ENCODE assay signal across 26 cellular contexts in genomic region chr15:64267331-64267973, GRCh38.
"Had no signal": no experiment of that assay in that cellular context is flagged by ENCODE, and none has a peak within 500 bp of the region (broad histone marks: within the 10 kb centered on the region; RNA-seq: fewer than 3 reads in every experiment).

No MANE protein-coding gene starts in this region.

- H3K27me3 Mint-ChIP-seq: brain had no signal

- H3K27ac Mint-ChIP-seq: activated T-cell treated with anti-CD3 and anti-CD28 coated beads, Interleukin-2, amount 50 U/mL, for 72 hours; stimulated activated effector memory CD8-positive, alpha-beta T cell treated with anti-CD3 and anti-CD28 coated beads, Interleukin-12 subunit alpha, Interleukin-12 subunit beta, amount 100 ng/mL, for 72 hours; T-helper 1 cell treated with Interleukin-12 subunit alpha and Interleukin-12 subunit beta and Interleukin-4 antibody, amounts not matched to agents 30 μg/mL and 1 μg/mL, for 36 hours had no signal

- H3K4me3 Mint-ChIP-seq: activated T-cell treated with anti-CD3 and anti-CD28 coated beads, Interleukin-2, amount 50 U/mL, for 72 hours; brain; natural killer cell; stimulated activated effector memory CD8-positive, alpha-beta T cell treated with anti-CD3 and anti-CD28 coated beads, Interleukin-12 subunit alpha, Interleukin-12 subunit beta, amount 100 ng/mL, for 72 hours; T-helper 1 cell treated with Interleukin-12 subunit alpha and Interleukin-12 subunit beta and Interleukin-4 antibody, amounts not matched to agents 30 μg/mL and 1 μg/mL, for 36 hours had no signal

- DNase-seq: activated CD8-positive, alpha-beta memory T cell treated with anti-CD3 and anti-CD28 coated beads, Interleukin-2, amount 50 U/mL, for 4 hours; activated effector memory CD4-positive, alpha-beta T cell treated with anti-CD3 and anti-CD28 coated beads, Interleukin-2, amount 50 U/mL, for 16 hours; activated naive CD4-positive, alpha-beta T cell treated with anti-CD3 and anti-CD28 coated beads, Interleukin-2, amount 50 U/mL, for 16 hours; activated T-cell treated with anti-CD3 and anti-CD28 coated beads, Interleukin-2, amount 50 U/mL, for 72 hours; dorsolateral prefrontal cortex; effector memory CD4-positive, alpha-beta T cell; islet precursor cell; left ventricle myocardium inferior; mesendoderm; natural killer cell; right cardiac atrium; SK-N-SH; stimulated activated CD4-positive, alpha-beta T cell treated with anti-CD3 and anti-CD28 coated beads, Interleukin-2, amount 100 ng/mL, for 48 hours; SW 1271; T-helper 9 cell; tibial artery had no signal

- H3K27ac ChIP-seq: ascending aorta, coronary artery, dorsolateral prefrontal cortex, gastroesophageal sphincter, hepatocyte, left ventricle myocardium inferior, suprapubic skin, tibial artery, VCaP had no signal

- H3K4me1 Mint-ChIP-seq: brain had no signal

- H3K9me3 Mint-ChIP-seq: natural killer cell had no signal

- H2AFZ ChIP-seq: hepatocyte had no signal

- H3K4me3 ChIP-seq: ascending aorta, coronary artery, dorsolateral prefrontal cortex, gastroesophageal sphincter, hepatocyte, left ventricle myocardium inferior, lung, suprapubic skin, tibial artery had no signal

- H3K4me1 ChIP-seq: ascending aorta, gastroesophageal sphincter, left ventricle myocardium inferior, suprapubic skin, tibial artery had no signal

- H3K27me3 ChIP-seq: ascending aorta, dorsolateral prefrontal cortex, gastroesophageal sphincter, hepatocyte, suprapubic skin, tibial artery had no signal

- H3K36me3 Mint-ChIP-seq: natural killer cell had no signal

- H3K4me2 ChIP-seq: hepatocyte, SK-N-SH had no signal

- ATAC-seq: activated T-cell treated with anti-CD3 and anti-CD28 coated beads, Interleukin-2, amount 50 U/mL, for 72 hours; gastroesophageal sphincter; natural killer cell; right cardiac atrium; stimulated activated effector memory CD8-positive, alpha-beta T cell treated with anti-CD3 and anti-CD28 coated beads, Interleukin-12 subunit alpha, Interleukin-12 subunit beta, amount 100 ng/mL, for 72 hours had no signal

- H3K9ac ChIP-seq: SK-N-SH had no signal

- H3K36me3 ChIP-seq: ascending aorta, gastroesophageal sphincter, left ventricle myocardium inferior, suprapubic skin, tibial artery had no signal

- H3K9me3 ChIP-seq: ascending aorta, gastroesophageal sphincter, SK-N-SH, suprapubic skin, tibial artery had no signal
